In the genomic region with DNA sequence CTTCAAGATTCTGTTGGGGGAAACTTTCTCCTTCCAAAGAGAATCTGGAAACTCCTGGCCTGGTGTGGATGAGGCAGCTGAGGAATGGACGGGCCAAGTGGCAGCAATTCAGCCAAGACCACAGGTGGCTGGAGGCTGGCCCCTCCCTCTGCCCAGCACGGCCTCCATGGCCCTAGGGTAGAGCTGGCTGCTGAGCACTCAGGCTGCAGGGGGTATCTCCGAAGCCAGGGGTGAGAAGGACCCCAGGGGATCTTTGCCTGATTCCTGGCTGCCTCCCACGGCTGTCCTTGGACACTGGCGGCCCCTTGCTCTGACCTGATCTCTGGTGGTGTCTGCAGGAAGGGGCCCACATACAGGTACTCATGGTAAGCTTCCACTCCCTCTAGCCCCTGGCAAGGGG, we compare ENCODE assay signal across 30 cellular contexts. TPM values are rescaled to one million over a fixed set of nuclear protein-coding genes. Genes with fewer than 3 reads are reported as not detected.
"Had no signal": no experiment of that assay in that cellular context is flagged by ENCODE, and none has a peak within 500 bp of the region (broad histone marks: within the 10 kb centered on the region; RNA-seq: fewer than 3 reads in every experiment).

No MANE protein-coding gene starts in this region.

- H3K4me1 ChIP-seq: colonic mucosa, esophagus squamous epithelium, gastrocnemius medialis, heart right ventricle, left lung, lower lobe of right lung had no signal

- H3K27ac Mint-ChIP-seq: dendritic cell treated with granulocyte-macrophage colony-stimulating factor and Interleukin-4, amounts not matched to agents 40 ng/mL and 50 ng/mL, for 4 days; effector memory CD8-positive, alpha-beta T cell; endodermal cell; mesothelial cell of epicardium had no signal

- H3K4me1 Mint-ChIP-seq: endodermal cell; mesothelial cell of epicardium; naive thymus-derived CD4-positive, alpha-beta T cell had no signal

- H3K27ac ChIP-seq: colonic mucosa, epithelial cell of prostate, esophagus squamous epithelium, gastrocnemius medialis, heart right ventricle, left lung, lower lobe of right lung had no signal

- H3K9me3 Mint-ChIP-seq: dendritic cell treated with granulocyte-macrophage colony-stimulating factor and Interleukin-4, amounts not matched to agents 40 ng/mL and 50 ng/mL, for 4 days; effector memory CD8-positive, alpha-beta T cell; endodermal cell; mesothelial cell of epicardium; naive thymus-derived CD4-positive, alpha-beta T cell had no signal

- H3K9me3 ChIP-seq: colonic mucosa, esophagus squamous epithelium, gastrocnemius medialis, heart right ventricle, left lung, lower lobe of right lung, mucosa of descending colon had no signal

- H3K4me3 ChIP-seq: colonic mucosa, esophagus squamous epithelium, gastrocnemius medialis, heart right ventricle, left lung, lower lobe of right lung, mucosa of descending colon had no signal

- DNase-seq: colonic mucosa; cortex of kidney; effector CD8-positive, alpha-beta T cell; effector memory CD8-positive, alpha-beta T cell; endodermal cell; erythroblast; esophagus squamous epithelium; foreskin fibroblast; foreskin melanocyte; gastrocnemius medialis; glutamatergic neuron; head of caudate nucleus; heart right ventricle; hippocampal formation; left cardiac atrium; left lung; left ventricle myocardium superior; lower lobe of right lung; mesenchymal stem cell; mucosa of descending colon; naive thymus-derived CD4-positive, alpha-beta T cell had no signal

- H3K36me3 ChIP-seq: colonic mucosa, esophagus squamous epithelium, gastrocnemius medialis, heart right ventricle, left lung, lower lobe of right lung had no signal

- H3K27me3 ChIP-seq: colonic mucosa had no signal

- ATAC-seq: effector memory CD8-positive, alpha-beta T cell; esophagus mucosa; gastrocnemius medialis; heart right ventricle; left cardiac atrium; left lung; left ventricle myocardium superior; lower lobe of right lung; mucosa of descending colon; naive thymus-derived CD4-positive, alpha-beta T cell had no signal

- H3K36me3 Mint-ChIP-seq: mesothelial cell of epicardium; naive thymus-derived CD4-positive, alpha-beta T cell had no signal

- H3K4me3 Mint-ChIP-seq: dendritic cell treated with granulocyte-macrophage colony-stimulating factor and Interleukin-4, amounts not matched to agents 40 ng/mL and 50 ng/mL, for 4 days; effector memory CD8-positive, alpha-beta T cell; endodermal cell; mesothelial cell of epicardium; naive thymus-derived CD4-positive, alpha-beta T cell had no signal

RNA-seq across cellular contexts. Expression of gene GRM4, which starts 39.0 kb away (rescaled TPM):
- total RNA-seq: esophagus mucosa; esophagus squamous epithelium; glomerular endothelial cell; heart right ventricle; kidney epithelial cell; left cardiac atrium; left lung; left ventricle myocardium superior; lower lobe of right lung; lung microvascular endothelial cell; mesenteric fat pad; naive thymus-derived CD4-positive, alpha-beta T cell had no signal
- polyA plus RNA-seq: heart right ventricle; keratinocyte; naive thymus-derived CD4-positive, alpha-beta T cell had no signal
